ENCODE assay signal across 19 cellular contexts in the genomic region with DNA sequence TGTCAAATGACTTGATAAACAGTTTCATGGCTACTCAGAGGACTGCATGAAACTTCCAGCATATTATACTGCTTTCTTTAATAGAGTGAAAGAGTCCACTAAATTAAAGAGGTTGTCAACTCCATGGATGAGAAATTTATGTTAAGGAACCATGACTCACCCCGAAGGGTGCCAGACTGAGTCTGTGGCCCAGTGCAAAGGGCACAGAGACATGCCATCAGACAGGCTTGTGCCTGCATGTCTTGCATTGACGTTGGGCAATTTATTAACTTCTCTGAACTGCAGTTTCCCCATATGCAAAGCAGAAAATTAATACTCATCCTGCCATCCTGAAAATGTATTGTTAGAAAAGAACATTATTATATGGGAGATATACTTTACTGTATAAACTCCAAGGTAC.
DNase-seq lines count a peak whose midpoint lies in the region; ATAC-seq, FAIRE-seq and TF ChIP-seq lines count a peak whose summit lies in the region.
"Had no signal": no experiment of that assay in that cellular context is flagged by ENCODE, and none has a peak within 500 bp of the region (broad histone marks: within the 10 kb centered on the region; RNA-seq: fewer than 3 reads in every experiment).

No MANE protein-coding gene starts in this region.

- DNase-seq in GM18507 (ENCODE audit: extremely low spot score, insufficient read length, low read depth) (no peak), RWPE2 (ENCODE audit: low spot score) (no peak), foreskin keratinocyte (peak; percentile 50 to 75), GM12891 (ENCODE audit: insufficient read length, low spot score) (no peak), ecto neural progenitor cell (ENCODE audit: low spot score) (no peak), T-helper 2 cell (no peak), T-helper 1 cell (no peak)
- DNase-seq: CD4-positive, alpha-beta T cell; DND-41; GDM1; HCEC 1CT; NCI-H1105; NCI-H1930; NCI-H2171 treated with DMSO at 0.1 percent for 48 hours; NCI-H82; SW 1271 had no signal

- peak; percentile 57 for FAIRE-seq in GM18507 (lab: Jason Lieb, UNC)
- no peak for FAIRE-seq in GM12891 (lab: Jason Lieb, UNC)
- FAIRE-seq: HTR-8/SVneo had no signal

- H3K27ac ChIP-seq in RWPE2 (ENCODE audit: poor library complexity, severe bottlenecking) (no peak overlapping the region), foreskin keratinocyte (no peak overlapping the region)
- H3K27ac ChIP-seq: SJSA1 had no signal

- ATAC-seq in HG03175 (IDR thresholded peaks at IDR 0.05; ENCODE audit: unreplicated experiment) (peak; percentile 42), RWPE2 (ENCODE audit: low read depth) (peak; percentile 60; the same call in 2 of the 3 replicates), foreskin keratinocyte (peak; percentile 93)

- TF ChIP-seq CTCF in RWPE2 (IDR thresholded peaks at IDR 0.05; ENCODE audit: poor library complexity, severe bottlenecking) (no peak), foreskin keratinocyte (conservative IDR thresholded peaks at IDR 0.05) (no peak)

- H3K4me3 ChIP-seq in RWPE2 (ENCODE audit: severe bottlenecking): no peak overlapping the region
- H3K4me3 ChIP-seq: SJSA1 had no signal

- H3K36me3 ChIP-seq in RWPE2 (ENCODE audit: low read depth): no peaks in the 10 kb centered on the region
- H3K36me3 ChIP-seq: SJSA1 had no signal

- TF ChIP-seq POLR2A in GM12891 (IDR thresholded peaks at IDR 0.05; ENCODE audit: low read depth, low read length): no peak

- no peaks in the 10 kb centered on the region for H3K9me3 ChIP-seq in RWPE2 (ENCODE audit: severe bottlenecking)
- H3K9me3 ChIP-seq: SJSA1 had no signal

- no peaks in the 10 kb centered on the region for H3K27me3 ChIP-seq in RWPE2 (ENCODE audit: insufficient read depth, poor library complexity, severe bottlenecking)
- no peaks in the 10 kb centered on the region for H3K27me3 ChIP-seq in foreskin keratinocyte

- H3K4me1 ChIP-seq in RWPE2 (ENCODE audit: insufficient read depth, poor library complexity, severe bottlenecking): no peaks in the 10 kb centered on the region
- H3K4me1 ChIP-seq in foreskin keratinocyte: no peaks in the 10 kb centered on the region
- H3K4me1 ChIP-seq: SJSA1 had no signal

TF ChIP-seq in GM12891, 5 proteins besides CTCF, POLR2A, EP300 and RAD21:
- no peak for TF ChIP-seq TAF1 (IDR thresholded peaks at IDR 0.05; ENCODE audit: low read depth, low read length)
- TF ChIP-seq SPI1 (IDR thresholded peaks at IDR 0.05; ENCODE audit: low read depth, low read length): no peak
- no peak for TF ChIP-seq POLR2AphosphoS5 (IDR thresholded peaks at IDR 0.05; ENCODE audit: low read depth, low read length)
- no peak for TF ChIP-seq POU2F2 (IDR thresholded peaks at IDR 0.05; ENCODE audit: low read depth, low read length)

Comparison
In these comparisons a context has a peak if more than half of its experiments do, and no peak if none do; other contexts are left out.
1. DNase-seq: peak in foreskin keratinocyte (2 of 2); none in GM18507 (single experiment), RWPE2 (single experiment), GM12891 (single experiment), ecto neural progenitor cell (single experiment), T-helper 2 cell (0 of 5) and T-helper 1 cell (0 of 5).
2. ATAC-seq: peak in every context shown above with its lines; median percentile 93 in foreskin keratinocyte; 60 in RWPE2; 42 in HG03175.